In genomic region chr3:10026084-10026890, GRCh38 we compare ENCODE assay signal across 8 cellular contexts. TPM values are rescaled to one million over a fixed set of nuclear protein-coding genes. Genes with fewer than 3 reads are reported as not detected.
DNase-seq lines count a peak whose midpoint lies in the region; ATAC-seq and TF ChIP-seq lines count a peak whose summit lies in the region.

TSS of gene FANCD2 (plus strand) at chr3:10026437. CDS start at chr3:10028658, 2,221 bp downstream.

- H3K27ac ChIP-seq in HUES48 (ENCODE audit: low read depth, low read length) (peak within 1 kb of the TSS; percentile 95), mucosa of rectum (ENCODE audit: low read depth in 2 of 2, low read length in 2 of 2) (peak within 1 kb of the TSS; percentile 58 to 75)

- ATAC-seq in GM21423 (IDR thresholded peaks at IDR 0.05; ENCODE audit: unreplicated experiment), result peak; percentile 93

- H3K4me3 ChIP-seq in HUES48 (ENCODE audit: low read depth, low read length) (peak within 1 kb of the TSS; percentile 75), epithelial cell of proximal tubule (ENCODE audit: low read depth, low read length) (peak within 1 kb of the TSS; percentile 87), mucosa of rectum (ENCODE audit: low read length in 2 of 2) (peak within 1 kb of the TSS; percentile 82 to 99)

- DNase-seq in DMS114 treated with DMSO at 0.1 percent for 48 hours (lab: John Stamatoyannopoulos, UW; ENCODE audit: unreplicated experiment) (peak; percentile 55), OCI-M2 (lab: John Stamatoyannopoulos, UW; ENCODE audit: unreplicated experiment) (peak; percentile 15), activated T-cell treated with anti-CD3 and anti-CD28 coated beads for 48 hours (ENCODE audit: low read depth) (peak; percentile 94), epithelial cell of proximal tubule (ENCODE audit: low read depth) (no peak)
- peak; percentile 79 to 92 for DNase-seq in stimulated activated CD8-positive, alpha-beta memory T cell treated with anti-CD3 and anti-CD28 coated beads, Interleukin-4, amount 100 ng/mL, for 4 hours (ENCODE audit: low read depth in 2 of 2, low spot score in 1 of 2)

- peaks cover 47% of the 10 kb centered on the region for H3K36me3 ChIP-seq in HUES48 (ENCODE audit: control insufficient read depth, insufficient read depth, low read length)
- H3K36me3 ChIP-seq in mucosa of rectum (ENCODE audit: control insufficient read depth in 2 of 2, insufficient read depth in 2 of 2, low read length in 2 of 2), result peaks cover 15 to 21% of the 10 kb centered on the region in 2 donors

- H3K27me3 ChIP-seq in HUES48 (ENCODE audit: control insufficient read depth, insufficient read depth, low read length) (no peaks in the 10 kb centered on the region), mucosa of rectum (ENCODE audit: control insufficient read depth in 2 of 2, insufficient read depth in 2 of 2, low read length in 2 of 2) (no peaks in the 10 kb centered on the region)

- TF ChIP-seq CTCF in epithelial cell of proximal tubule (conservative IDR thresholded peaks at IDR 0.05; ENCODE audit: low read depth, low read length), result no peak

- peaks cover 5% of the 10 kb centered on the region; the same call in 1 of the 2 replicates for H3K4me1 ChIP-seq in HUES48 (ENCODE audit: control insufficient read depth, insufficient read depth, low read length)
- peaks cover 9 to 19% of the 10 kb centered on the region in 2 donors for H3K4me1 ChIP-seq in mucosa of rectum (ENCODE audit: control insufficient read depth in 2 of 2, insufficient read depth in 2 of 2, low read length in 2 of 2)

- H3K9ac ChIP-seq in HUES48 (ENCODE audit: low read depth, low read length), result peak within 1 kb of the TSS; percentile 98
- H3K9ac ChIP-seq in mucosa of rectum (ENCODE audit: low read depth in 1 of 2, low read length in 2 of 2), result peak within 1 kb of the TSS; percentile 74 to 94

- H3K9me3 ChIP-seq in HUES48 (ENCODE audit: control insufficient read depth, insufficient read depth, low read length) (no peaks in the 10 kb centered on the region), mucosa of rectum (ENCODE audit: control insufficient read depth in 2 of 2, low read length in 2 of 2) (no peaks in the 10 kb centered on the region)

RNA-seq across cellular contexts. Expression of gene FANCD2, which starts in this region (rescaled TPM):
- 25.9 and 40.7 TPM in 2 replicates for total RNA-seq in epithelial cell of proximal tubule
